8 cellular contexts compared by ENCODE assay signal in the genomic region with DNA sequence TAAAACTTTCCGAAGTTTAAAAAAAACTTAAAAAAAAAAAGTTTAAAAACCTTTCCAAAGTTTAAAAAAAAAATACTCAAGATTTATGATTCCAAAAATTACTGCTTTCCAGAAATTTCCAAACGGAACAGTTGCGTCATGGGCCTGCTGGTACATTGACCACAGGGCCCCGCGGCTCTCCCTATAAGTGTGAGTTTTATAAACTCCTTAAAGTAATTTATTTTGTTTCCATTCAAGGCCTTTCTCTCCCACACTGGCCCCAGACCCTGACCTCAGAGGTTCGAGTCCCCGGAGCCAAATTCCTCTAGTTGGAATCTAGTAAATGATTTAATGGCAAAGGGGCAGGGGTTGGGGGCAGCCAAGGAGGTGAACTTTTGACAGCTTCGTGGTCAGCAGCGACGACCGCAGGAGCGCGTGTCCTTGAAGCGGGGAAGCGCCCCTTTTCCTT.
A peak's percentile ranks its signal among the peaks of the same experiment; 100 is the strongest.
DNase-seq lines count a peak whose midpoint lies in the region; ATAC-seq and TF ChIP-seq lines count a peak whose summit lies in the region.

No MANE protein-coding gene starts in this region.

- H3K4me1 ChIP-seq in muscle layer of colon (ENCODE audit: insufficient read depth, low read length) (peaks cover 6% of the 10 kb centered on the region), aorta (ENCODE audit: control insufficient read depth in 1 of 2, insufficient read depth in 2 of 2, low read length in 2 of 2) (no peaks in the 10 kb centered on the region)

- H3K9ac ChIP-seq in muscle layer of colon (ENCODE audit: low read length) = no peak overlapping the region

- peaks cover 32% of the 10 kb centered on the region for H3K27me3 Mint-ChIP-seq in stimulated activated naive CD8-positive, alpha-beta T cell treated with anti-CD3 and anti-CD28 coated beads, Interleukin-15, Interleukin-2, amounts not matched to agents 100 ng/mL and 50 ng/mL, for 24 hours

- H3K36me3 ChIP-seq in muscle layer of colon (ENCODE audit: insufficient read depth, low read length) (no peaks in the 10 kb centered on the region), aorta (ENCODE audit: control insufficient read depth in 1 of 2, insufficient read depth in 2 of 2, low read length in 1 of 2) (no peaks in the 10 kb centered on the region)

- intact Hi-C loops in aorta (cut with DNase I) = loop anchor here (2.0 to 5.0 kb wide), 2 partner anchors 34 to 38 kb away; no protein-coding TSS in a partner anchor

- peak overlapping the region; percentile 86 to 96 for H3K27ac ChIP-seq in coronary artery
- H3K27ac ChIP-seq in muscle layer of colon (ENCODE audit: low read depth, low read length) = peak overlapping the region; percentile 64
- H3K27ac ChIP-seq in aorta (ENCODE audit: low read depth in 1 of 2, low read length in 2 of 2) = peak overlapping the region; percentile 28 to 72

- no peaks in the 10 kb centered on the region for H3K27me3 ChIP-seq in muscle layer of colon (ENCODE audit: control insufficient read depth in 1 of 2, insufficient read depth in 2 of 2, low read length in 2 of 2)
- H3K27me3 ChIP-seq in aorta (ENCODE audit: control insufficient read depth in 1 of 2, insufficient read depth in 2 of 2, low read length in 1 of 2) = no peaks in the 10 kb centered on the region

- H3K9me3 ChIP-seq in muscle layer of colon (ENCODE audit: low read length) = no peaks in the 10 kb centered on the region
- H3K9me3 ChIP-seq in aorta (ENCODE audit: control insufficient read depth, low read length) = no peaks in the 10 kb centered on the region

- peak overlapping the region; percentile 83 for H3K4me3 Mint-ChIP-seq in stimulated activated naive CD8-positive, alpha-beta T cell treated with anti-CD3 and anti-CD28 coated beads, Interleukin-15, Interleukin-2, amounts not matched to agents 100 ng/mL and 50 ng/mL, for 24 hours

- no peak for ATAC-seq in stimulated activated naive CD8-positive, alpha-beta T cell treated with anti-CD3 and anti-CD28 coated beads, Interleukin-15, Interleukin-2, amounts not matched to agents 100 U/mL and 50 U/mL, for 24 hours
- ATAC-seq in aorta (ENCODE audit: low FRiP score) (peak; percentile 42), HG03108 (IDR thresholded peaks at IDR 0.05; ENCODE audit: unreplicated experiment) (no peak)

- H3K36me3 Mint-ChIP-seq in stimulated activated naive CD8-positive, alpha-beta T cell treated with anti-CD3 and anti-CD28 coated beads, Interleukin-15, Interleukin-2, amounts not matched to agents 100 ng/mL and 50 ng/mL, for 24 hours (ENCODE audit: low read depth) = no peaks in the 10 kb centered on the region

- peak overlapping the region; percentile 93 for H3K27ac Mint-ChIP-seq in stimulated activated naive CD8-positive, alpha-beta T cell treated with anti-CD3 and anti-CD28 coated beads, Interleukin-15, Interleukin-2, amounts not matched to agents 100 ng/mL and 50 ng/mL, for 24 hours

- TF ChIP-seq CTCF in coronary artery (IDR thresholded peaks at IDR 0.05) = no peak

- DNase-seq in stimulated activated naive CD8-positive, alpha-beta T cell treated with anti-CD3 and anti-CD28 coated beads, Interleukin-15, Interleukin-2, amounts not matched to agents 100 U/mL and 50 U/mL, for 24 hours = no peak
- DNase-seq in coronary artery (ENCODE audit: low spot score) = no peak
- DNase-seq in aorta = peak in 1 of 2 donors; percentile 83
- DNase-seq in DMS 273 treated with DMSO at 0.1 percent for 48 hours (lab: John Stamatoyannopoulos, UW) = no peak
- no peak for DNase-seq in DMS 273 (lab: John Stamatoyannopoulos, UW; ENCODE audit: unreplicated experiment)

- peaks cover 52% of the 10 kb centered on the region for H3K4me1 Mint-ChIP-seq in stimulated activated naive CD8-positive, alpha-beta T cell treated with anti-CD3 and anti-CD28 coated beads, Interleukin-15, Interleukin-2, amounts not matched to agents 100 ng/mL and 50 ng/mL, for 24 hours (ENCODE audit: low read depth)

- H3K9me3 Mint-ChIP-seq in stimulated activated naive CD8-positive, alpha-beta T cell treated with anti-CD3 and anti-CD28 coated beads, Interleukin-15, Interleukin-2, amounts not matched to agents 100 ng/mL and 50 ng/mL, for 24 hours = no peaks in the 10 kb centered on the region

- WGBS in aorta, 2 donors = 4 to 9% methylated on average over 15 of the region's 15 CpGs

- H3K4me3 ChIP-seq in coronary artery (peak overlapping the region; percentile 81), muscle layer of colon (ENCODE audit: low read depth in 1 of 2, low read length in 2 of 2) (peak overlapping the region in 1 of 2 donors; percentile 55), aorta (ENCODE audit: low read length in 2 of 2) (no peak overlapping the region)
